Comparison of ENCODE assay signal across 20 cellular contexts in the genomic region with DNA sequence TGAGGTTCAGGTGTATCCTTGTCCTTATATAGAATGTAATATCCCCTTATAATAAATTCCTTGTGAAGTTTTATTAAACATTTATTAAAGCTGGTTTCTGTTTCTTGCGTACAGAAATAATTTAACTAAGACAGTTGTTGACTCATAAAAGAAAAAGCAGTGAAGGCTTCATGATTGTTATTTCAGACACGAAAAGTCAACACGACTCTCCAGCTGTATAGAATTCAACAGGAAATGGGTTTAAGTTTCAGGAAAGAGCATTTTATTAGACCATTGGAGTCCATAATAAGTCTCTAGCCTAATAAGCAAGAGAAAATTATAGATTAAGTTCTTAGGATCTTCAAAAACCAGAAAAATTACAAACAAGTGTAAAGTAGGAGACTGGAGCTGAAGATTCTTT.
DNase-seq lines count a peak whose midpoint lies in the region; ATAC-seq and TF ChIP-seq lines count a peak whose summit lies in the region.
"Had no signal": no experiment of that assay in that cellular context is flagged by ENCODE, and none has a peak within 500 bp of the region (broad histone marks: within the 10 kb centered on the region; RNA-seq: fewer than 3 reads in every experiment).

No MANE protein-coding gene starts in this region.

- peaks cover 16% of the 10 kb centered on the region for H3K9me3 Mint-ChIP-seq in chondrocyte (ENCODE audit: low read depth)

- H3K27me3 Mint-ChIP-seq in chondrocyte (ENCODE audit: low read depth): no peaks in the 10 kb centered on the region

- H3K4me3 Mint-ChIP-seq in chondrocyte (ENCODE audit: unreplicated experiment): no peak overlapping the region

- DNase-seq in AG04449 (ENCODE audit: low read depth, low spot score): peak; percentile 23
- DNase-seq in HCEC 1CT: peak; percentile 24
- no peak for DNase-seq in chondrocyte (ENCODE audit: low spot score)
- DNase-seq in iris pigment epithelial cell (ENCODE audit: low read depth): peak; percentile 45
- DNase-seq in NCI-H1930 (lab: John Stamatoyannopoulos, UW): no peak
- DNase-seq in NCI-H2196 treated with DMSO at 0.1 percent for 48 hours (lab: John Stamatoyannopoulos, UW; ENCODE audit: unreplicated experiment): no peak
- no peak for DNase-seq in stimulated activated naive CD4-positive, alpha-beta T cell treated with Interleukin-2 at 50 U/mL for 16 hours (lab: John Stamatoyannopoulos, UW)
- DNase-seq: BE2C, DMS79 treated with DMSO at 0.1 percent for 48 hours, GOT3, IMR-90, NCI-H1105, NCI-H146, NCI-H2029 treated with DMSO at 0.1 percent for 48 hours, NCI-H345, NCI-H526 treated with DMSO at 0.1 percent for 48 hours, OCI-M1, Right ventricle myocardium superior had no signal

- no peak overlapping the region for H3K4me3 ChIP-seq in AG04449 (ENCODE audit: low read depth, low read length)

- no peak for ATAC-seq in GM18520 (IDR thresholded peaks at IDR 0.05; ENCODE audit: unreplicated experiment)
- ATAC-seq: HCT116 had no signal

- POLR2A ChIA-PET in AG04449 (lab: Yijun Ruan, JAX): no interaction called here

- peak overlapping the region; percentile 74 for H3K27ac Mint-ChIP-seq in chondrocyte (ENCODE audit: unreplicated experiment)

- TF ChIP-seq CTCF in AG04449 (IDR thresholded peaks at IDR 0.05; ENCODE audit: insufficient read depth, low read length, missing control alignments): no peak
- no peak for TF ChIP-seq CTCF in chondrocyte (IDR thresholded peaks at IDR 0.05)

- CTCF ChIA-PET in AG04449 (lab: Yijun Ruan, JAX): interaction anchor here (5.6 kb wide), 1 partner anchor 13 kb away, joined by 38 read pairs; no protein-coding TSS in a partner anchor

- H3K36me3 Mint-ChIP-seq in chondrocyte (ENCODE audit: low read depth): peaks cover 1% of the 10 kb centered on the region

- H3K4me1 Mint-ChIP-seq in chondrocyte (ENCODE audit: low read depth): peaks cover 37% of the 10 kb centered on the region

Comparison
In these comparisons a context has a peak if more than half of its experiments do, and no peak if none do; other contexts are left out.
1. DNase-seq: peak in AG04449 (single experiment), HCEC 1CT (single experiment) and iris pigment epithelial cell (single experiment); none in chondrocyte (single experiment), NCI-H1930 (0 of 2), NCI-H2196 treated with DMSO at 0.1 percent for 48 hours (single experiment) and stimulated activated naive CD4-positive, alpha-beta T cell treated with Interleukin-2 at 50 U/mL for 16 hours (single experiment).